7 cellular contexts compared by ENCODE assay signal in the genomic region with DNA sequence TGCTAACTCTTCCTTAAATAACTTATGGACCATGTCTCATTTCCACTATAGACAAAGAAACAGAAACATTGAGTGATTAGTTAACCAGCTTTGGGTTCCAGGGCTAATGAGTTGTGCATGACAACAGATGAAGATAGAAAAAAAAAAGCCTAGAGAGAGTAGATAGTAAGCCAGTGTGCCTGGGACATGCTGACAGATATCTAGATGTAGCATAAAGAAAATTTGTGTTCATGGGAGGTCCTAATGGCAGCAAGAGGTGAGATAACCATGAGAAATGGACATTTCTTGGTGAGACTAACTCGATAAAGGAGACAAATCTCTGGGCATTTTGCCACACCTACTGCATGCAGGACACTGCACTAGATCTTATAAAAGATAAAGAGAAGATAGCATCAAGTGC.
"Had no signal": no experiment of that assay in that cellular context is flagged by ENCODE, and none has a peak within 500 bp of the region (broad histone marks: within the 10 kb centered on the region; RNA-seq: fewer than 3 reads in every experiment).

No MANE protein-coding gene starts in this region.

- DNase-seq: GM23248, GOT3, H7, HFFc6, IMR-90, KG1 had no signal

- H3K4me3 Mint-ChIP-seq: HFFc6 had no signal

- H3K27ac Mint-ChIP-seq: HFFc6 had no signal

- ATAC-seq: HCT116 had no signal
